Comparison of ENCODE assay signal across 18 cellular contexts in genomic region chr10:33099748-33100147, GRCh38.
A peak's percentile ranks its signal among the peaks of the same experiment; 100 is the strongest.
DNase-seq lines count a peak whose midpoint lies in the region; ATAC-seq and TF ChIP-seq lines count a peak whose summit lies in the region.
"Had no signal": no experiment of that assay in that cellular context is flagged by ENCODE, and none has a peak within 500 bp of the region (broad histone marks: within the 10 kb centered on the region; RNA-seq: fewer than 3 reads in every experiment).

No MANE protein-coding gene starts in this region.

- no peaks in the 10 kb centered on the region for H3K9me3 ChIP-seq in CD8-positive, alpha-beta memory T cell (ENCODE audit: low read length)
- peaks cover 34% of the 10 kb centered on the region for H3K9me3 ChIP-seq in Caco-2

- POLR2A ChIA-PET in CD8-positive, alpha-beta memory T cell (lab: Charles Lee): interaction anchor here (1.0 kb wide), 1 partner anchor 11 kb away, joined by 4 read pairs; no protein-coding TSS in a partner anchor
- POLR2A ChIA-PET in activated CD4-positive, alpha-beta memory T cell treated with anti-CD3 and anti-CD28 coated beads, Interleukin-2, amount 10 ng/mL, durations not matched to agents 7 days and 5 days (lab: Charles Lee): interaction anchor here (1.2 to 9.1 kb wide), 7 partner anchors 14 to 39 kb away, joined by 4 to 199 read pairs (median 8); no protein-coding TSS in a partner anchor
- POLR2A ChIA-PET in Caco-2 (lab: Charles Lee): no interaction called here

- BruUV-seq in Caco-2 (replicated peaks; lab: Mats Ljungman, UMichigan): no TSS peak

- peak overlapping the region in 5 of 7 donors; percentile 33 to 82 (median 55) for H3K4me3 Mint-ChIP-seq in CD8-positive, alpha-beta memory T cell
- peak overlapping the region; percentile 28 for H3K4me3 Mint-ChIP-seq in activated CD4-positive, alpha-beta memory T cell treated with anti-CD3 and anti-CD28 coated beads, Interleukin-2, amount 10 ng/mL, durations not matched to agents 7 days and 5 days
- no peak overlapping the region for H3K4me3 Mint-ChIP-seq in Caco-2 (ENCODE audit: unreplicated experiment)
- H3K4me3 Mint-ChIP-seq: CD14-positive monocyte, H9 had no signal

- DNase-seq in AG08395 (ENCODE audit: low spot score): peak; percentile 79
- no peak for DNase-seq in CD8-positive, alpha-beta memory T cell
- DNase-seq in activated CD4-positive, alpha-beta memory T cell treated with anti-CD3 and anti-CD28 coated beads, Interleukin-2, amount 10 ng/mL, durations not matched to agents 7 days and 5 days: no peak
- peak; percentile 33 for DNase-seq in fibroblast of mammary gland (ENCODE audit: low read depth)
- no peak for DNase-seq in kidney tubule cell (ENCODE audit: low spot score)
- DNase-seq in Caco-2: no peak
- DNase-seq in HPDE6-E6E7 (ENCODE audit: extremely low spot score): no peak
- DNase-seq: aorta; GF-D8; H9; heart right ventricle; left cardiac atrium; naive thymus-derived CD4-positive, alpha-beta T cell; NCI-H82; retina; Right ventricle myocardium superior had no signal

- CTCF ChIA-PET in CD8-positive, alpha-beta memory T cell (lab: Charles Lee): interaction anchor here (0.9 to 2.1 kb wide), 3 partner anchors 16 to 93 kb away, joined by 3 to 6 read pairs (median 3); no protein-coding TSS in a partner anchor
- CTCF ChIA-PET in activated CD4-positive, alpha-beta memory T cell treated with anti-CD3 and anti-CD28 coated beads, Interleukin-2, amount 10 ng/mL, durations not matched to agents 7 days and 5 days (lab: Charles Lee): interaction anchor here (1.7 to 6.4 kb wide), 3 partner anchors 16 to 91 kb away, joined by 4 to 37 read pairs (median 11); no protein-coding TSS in a partner anchor
- CTCF ChIA-PET in Caco-2 (lab: Charles Lee): no interaction called here

- no peak overlapping the region for H3K27ac ChIP-seq in CD8-positive, alpha-beta memory T cell (ENCODE audit: low read depth, low read length)

- TF ChIP-seq CTCF in fibroblast of mammary gland (conservative IDR thresholded peaks at IDR 0.05; ENCODE audit: control insufficient read depth, insufficient read depth, low read depth, low read length) (no peak), Caco-2 (IDR thresholded peaks at IDR 0.05; ENCODE audit: insufficient read depth in 1 of 2, low read depth in 1 of 2, low read length in 1 of 2, severe bottlenecking in 1 of 2, unreplicated experiment in 1 of 2) (no peak)

- no peaks in the 10 kb centered on the region for H3K27me3 ChIP-seq in CD8-positive, alpha-beta memory T cell (ENCODE audit: insufficient read depth, low read length, poor library complexity, severe bottlenecking)
- H3K27me3 ChIP-seq in Caco-2 (replicated peaks; ENCODE audit: control insufficient read depth, insufficient read depth, low read length): no peaks in the 10 kb centered on the region

- no peaks in the 10 kb centered on the region for H3K27me3 Mint-ChIP-seq in CD8-positive, alpha-beta memory T cell
- H3K27me3 Mint-ChIP-seq in activated CD4-positive, alpha-beta memory T cell treated with anti-CD3 and anti-CD28 coated beads, Interleukin-2, amount 10 ng/mL, durations not matched to agents 7 days and 5 days: no peaks in the 10 kb centered on the region
- H3K27me3 Mint-ChIP-seq in Caco-2 (ENCODE audit: insufficient read depth, unreplicated experiment): no peaks in the 10 kb centered on the region
- H3K27me3 Mint-ChIP-seq: naive thymus-derived CD4-positive, alpha-beta T cell had no signal

- H3K27ac Mint-ChIP-seq in CD8-positive, alpha-beta memory T cell: peak overlapping the region; percentile 55 to 89 (median 82)
- H3K27ac Mint-ChIP-seq in activated CD4-positive, alpha-beta memory T cell treated with anti-CD3 and anti-CD28 coated beads, Interleukin-2, amount 10 ng/mL, durations not matched to agents 7 days and 5 days: peak overlapping the region; percentile 89
- no peak overlapping the region for H3K27ac Mint-ChIP-seq in Caco-2 (ENCODE audit: unreplicated experiment)
- H3K27ac Mint-ChIP-seq: CD14-positive monocyte, H9 had no signal

- peaks cover 7% of the 10 kb centered on the region for H3K4me1 ChIP-seq in CD8-positive, alpha-beta memory T cell (ENCODE audit: insufficient read depth, low read length)
- no peaks in the 10 kb centered on the region for H3K4me1 ChIP-seq in Caco-2

- peaks cover 5 to 10% (median 7%) of the 10 kb centered on the region in 5 donors for H3K9me3 Mint-ChIP-seq in CD8-positive, alpha-beta memory T cell
- H3K9me3 Mint-ChIP-seq in activated CD4-positive, alpha-beta memory T cell treated with anti-CD3 and anti-CD28 coated beads, Interleukin-2, amount 10 ng/mL, durations not matched to agents 7 days and 5 days: peaks cover 22% of the 10 kb centered on the region
- peaks cover 46% of the 10 kb centered on the region for H3K9me3 Mint-ChIP-seq in Caco-2 (ENCODE audit: unreplicated experiment)

- intact Hi-C loops in Caco-2 (cut with micrococcal nuclease; ENCODE audit: unreplicated experiment): no loop called here

- no peak overlapping the region for H3K4me3 ChIP-seq in CD8-positive, alpha-beta memory T cell (ENCODE audit: low read length)
- no peak overlapping the region for H3K4me3 ChIP-seq in fibroblast of mammary gland (ENCODE audit: control insufficient read depth, low read depth, low read length)
- H3K4me3 ChIP-seq in Caco-2 (ENCODE audit: low read depth, low read length): no peak overlapping the region
- H3K4me3 ChIP-seq: heart right ventricle had no signal

- peaks cover under 1 to 33% (median 2%) of the 10 kb centered on the region in 3 donors for H3K36me3 Mint-ChIP-seq in CD8-positive, alpha-beta memory T cell
- peaks cover 56% of the 10 kb centered on the region for H3K36me3 Mint-ChIP-seq in activated CD4-positive, alpha-beta memory T cell treated with anti-CD3 and anti-CD28 coated beads, Interleukin-2, amount 10 ng/mL, durations not matched to agents 7 days and 5 days (ENCODE audit: low read depth)
- H3K36me3 Mint-ChIP-seq in Caco-2 (ENCODE audit: insufficient read depth, unreplicated experiment): no peaks in the 10 kb centered on the region
- H3K36me3 Mint-ChIP-seq: CD14-positive monocyte had no signal

- no peaks in the 10 kb centered on the region for H3K36me3 ChIP-seq in CD8-positive, alpha-beta memory T cell (ENCODE audit: insufficient read depth, low read length)
- no peaks in the 10 kb centered on the region for H3K36me3 ChIP-seq in Caco-2 (ENCODE audit: control insufficient read depth, insufficient read depth, low read length)
- H3K36me3 ChIP-seq: heart right ventricle had no signal

- ATAC-seq in HG03442 (IDR thresholded peaks at IDR 0.05; ENCODE audit: unreplicated experiment): no peak
- ATAC-seq: heart right ventricle; left cardiac atrium; naive thymus-derived CD4-positive, alpha-beta T cell had no signal

- peaks cover 58 to 79% (median 63%) of the 10 kb centered on the region in 3 donors for H3K4me1 Mint-ChIP-seq in CD8-positive, alpha-beta memory T cell
- peaks cover 70% of the 10 kb centered on the region for H3K4me1 Mint-ChIP-seq in activated CD4-positive, alpha-beta memory T cell treated with anti-CD3 and anti-CD28 coated beads, Interleukin-2, amount 10 ng/mL, durations not matched to agents 7 days and 5 days
- H3K4me1 Mint-ChIP-seq in Caco-2 (ENCODE audit: low read depth, unreplicated experiment): no peaks in the 10 kb centered on the region

Comparison
In these comparisons a context has a peak if more than half of its experiments do, and no peak if none do; other contexts are left out.
1. DNase-seq: peak in AG08395 (single experiment) and fibroblast of mammary gland (single experiment); none in CD8-positive, alpha-beta memory T cell (0 of 5), activated CD4-positive, alpha-beta memory T cell treated with anti-CD3 and anti-CD28 coated beads, Interleukin-2, amount 10 ng/mL, durations not matched to agents 7 days and 5 days (single experiment), kidney tubule cell (single experiment), Caco-2 (0 of 2) and HPDE6-E6E7 (single experiment).